9 cellular contexts compared by ENCODE assay signal in the genomic region with DNA sequence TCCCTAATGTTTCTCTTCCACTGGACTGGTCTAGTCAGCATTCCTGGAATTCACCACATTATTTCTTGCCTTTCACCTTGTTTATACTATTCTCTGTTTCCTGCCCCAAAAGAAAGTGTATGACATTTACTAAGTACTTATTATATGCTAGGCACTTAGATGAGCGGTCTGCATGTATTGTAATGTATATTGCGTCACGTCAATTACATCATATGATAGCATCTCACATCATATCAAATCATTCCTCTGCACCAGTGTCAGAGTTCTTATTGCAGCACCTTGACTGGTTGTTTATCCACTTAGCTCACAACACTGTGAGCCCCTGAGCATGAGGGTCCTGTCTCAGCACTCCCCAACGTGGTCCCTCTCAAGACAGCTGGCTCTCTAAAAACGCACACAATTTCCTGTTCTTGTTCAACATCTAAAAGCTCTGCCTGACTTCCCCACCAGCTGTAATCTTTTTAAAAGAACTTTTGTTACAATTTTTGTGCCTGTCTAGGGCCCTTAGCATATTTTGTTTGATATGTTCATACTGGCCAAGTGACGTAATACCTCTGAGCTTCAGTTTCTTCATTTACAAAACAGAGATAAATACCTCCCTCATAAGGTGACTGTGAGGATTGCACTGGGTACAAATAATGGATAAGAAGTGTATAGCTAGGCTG. TPM values are rescaled to one million over a fixed set of nuclear protein-coding genes. Genes with fewer than 3 reads are reported as not detected.
DNase-seq lines count a peak whose midpoint lies in the region; ATAC-seq and TF ChIP-seq lines count a peak whose summit lies in the region.
"Had no signal": no experiment of that assay in that cellular context is flagged by ENCODE, and none has a peak within 500 bp of the region (broad histone marks: within the 10 kb centered on the region; RNA-seq: fewer than 3 reads in every experiment).

No MANE protein-coding gene starts in this region.

- H3K9me3 ChIP-seq in gastrocnemius medialis (no peaks in the 10 kb centered on the region), tibial artery (no peaks in the 10 kb centered on the region)

- H3K36me3 ChIP-seq in gastrocnemius medialis = no peaks in the 10 kb centered on the region
- H3K36me3 ChIP-seq in tibial artery = no peaks in the 10 kb centered on the region

- peak; percentile 23 for ATAC-seq in HG02642 (IDR thresholded peaks at IDR 0.05; ENCODE audit: poor library complexity, unreplicated experiment)
- peak in 1 of 2 donors; percentile 30 for ATAC-seq in gastrocnemius medialis
- ATAC-seq in GM21528 (IDR thresholded peaks at IDR 0.05; ENCODE audit: low FRiP score, unreplicated experiment) = no peak

- TF ChIP-seq CTCF in fibroblast of pulmonary artery (IDR thresholded peaks at IDR 0.05; ENCODE audit: low read length, missing control alignments) = peak; percentile 56
- peak in 1 of 5 experiments; percentile 15 for TF ChIP-seq CTCF in gastrocnemius medialis (IDR thresholded peaks at IDR 0.05 in 4 of 5, conservative IDR thresholded peaks at IDR 0.05 in 1 of 5)
- TF ChIP-seq CTCF in tibial artery (IDR thresholded peaks at IDR 0.05) = no peak

- DNase-seq in EH (ENCODE audit: low read depth) (peak; percentile 72), SIG-M5 (lab: John Stamatoyannopoulos, UW) (peak; percentile 50), fibroblast of pulmonary artery (ENCODE audit: low read depth) (peak; percentile 86), gastrocnemius medialis (no peak), tibial artery (no peak), NCI-H1694 (lab: John Stamatoyannopoulos, UW) (no peak)

- H3K27me3 ChIP-seq in gastrocnemius medialis (no peaks in the 10 kb centered on the region), tibial artery (no peaks in the 10 kb centered on the region)

- H3K4me3 ChIP-seq in fibroblast of pulmonary artery (replicated peaks; ENCODE audit: low read depth, low read length) = no peak overlapping the region
- H3K4me3 ChIP-seq in gastrocnemius medialis = no peak overlapping the region
- H3K4me3 ChIP-seq in tibial artery = no peak overlapping the region
- H3K4me3 ChIP-seq: skin epidermis had no signal

- no peak for TF ChIP-seq POLR2A in gastrocnemius medialis (IDR thresholded peaks at IDR 0.05)

- in situ Hi-C loops in gastrocnemius medialis (cut with MboI; ENCODE audit: low sequenced_read_pairs in 4 of 4) = no loop called here

- intact Hi-C loops in gastrocnemius medialis (cut with DNase I; ENCODE audit: low total_unique reads) (loop anchor here (10.0 kb wide), 1 partner anchor 58 kb away; the partner anchor contains the start of gene ARHGAP31), tibial artery (cut with DNase I; ENCODE audit: low total_unique reads) (no loop called here)

- H3K4me1 ChIP-seq in gastrocnemius medialis (peaks cover 4 to 23% of the 10 kb centered on the region in 2 donors), tibial artery (no peaks in the 10 kb centered on the region)

- H3K27ac ChIP-seq in gastrocnemius medialis (peak overlapping the region in 3 of 4 donors; percentile 33 to 66 (median 43)), tibial artery (no peak overlapping the region)

RNA-seq across cellular contexts. Expression of gene ARHGAP31, which starts 58.8 kb away (rescaled TPM):
- total RNA-seq in gastrocnemius medialis = 1 to 10 TPM; 6.2 to 9.7 (median 7.3) TPM

Comparison
In these comparisons a context has a peak if more than half of its experiments do, and no peak if none do; other contexts are left out.
1. DNase-seq: peak in EH (single experiment), SIG-M5 (single experiment) and fibroblast of pulmonary artery (single experiment); none in gastrocnemius medialis (0 of 2), tibial artery (0 of 2) and NCI-H1694 (single experiment).
2. H3K27ac ChIP-seq: peak in gastrocnemius medialis (3 of 4); none in tibial artery (0 of 2).